In genomic region chr14:93917141-93917540, GRCh38 we compare ENCODE assay signal across 9 cellular contexts. TPM values are rescaled to one million over a fixed set of nuclear protein-coding genes. Genes with fewer than 3 reads are reported as not detected.
"Had no signal": no experiment of that assay in that cellular context is flagged by ENCODE, and none has a peak within 500 bp of the region (broad histone marks: within the 10 kb centered on the region; RNA-seq: fewer than 3 reads in every experiment).

No MANE protein-coding gene starts in this region.

- H3K4me1 Mint-ChIP-seq: GM23338, H9 had no signal

- H3K4me3 Mint-ChIP-seq: GM23338, H9, IgD-negative memory B cell had no signal

- H3K4me2 ChIP-seq: GM23338 had no signal

- H2AFZ ChIP-seq: GM23338 had no signal

- FAIRE-seq: H1, H54, HTR-8/SVneo had no signal

- DNase-seq: H9, HCEC 1CT, KBM-7 had no signal

- H3K9me3 Mint-ChIP-seq: GM23338 had no signal

- H3K4me3 ChIP-seq: GM23338 had no signal

- H3K27ac Mint-ChIP-seq: GM23338, IgD-negative memory B cell had no signal

- ATAC-seq: GM23338 had no signal

RNA-seq across cellular contexts. Expression of gene FAM181A, which starts 10.0 kb away (rescaled TPM):
- total RNA-seq: GM23338, H1, H9, HT-29 had no signal
- polyA plus RNA-seq: GM23338, H1, IgD-negative memory B cell had no signal
